ENCODE assay signal across 1 cellular context in the genomic region with DNA sequence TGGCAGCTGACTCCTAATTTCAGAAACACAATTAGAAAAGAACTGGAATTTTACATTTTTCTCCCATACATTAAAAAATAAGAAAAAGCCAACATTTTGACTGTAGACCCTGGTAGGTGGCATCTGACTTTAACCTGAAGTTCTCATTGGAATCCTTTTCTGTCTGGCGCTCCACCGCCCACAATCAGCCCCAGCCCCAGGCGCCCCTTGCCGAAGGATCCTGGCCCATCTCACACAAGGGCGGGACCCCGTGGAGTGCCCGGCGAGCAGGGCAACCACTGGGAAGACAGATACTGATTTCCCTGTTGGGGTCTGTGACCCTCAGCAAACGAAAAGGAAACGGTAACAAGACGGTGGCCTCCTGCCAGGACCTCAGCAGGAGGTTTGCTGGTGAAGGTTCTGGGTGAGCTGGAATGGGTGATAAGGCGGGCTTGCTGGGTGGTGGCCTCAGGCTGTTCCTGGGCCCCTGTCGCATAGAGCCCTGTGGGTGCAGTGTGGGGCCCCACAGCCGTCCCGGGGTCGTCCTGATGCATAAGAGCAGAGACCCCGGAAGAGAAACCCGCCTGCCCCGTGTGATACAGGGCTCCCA.
TF ChIP-seq lines count a peak whose summit lies in the region.

No MANE protein-coding gene starts in this region.

TF ChIP-seq in WTC11, 78 proteins besides CTCF, POLR2A, EP300 and RAD21 (continued from another document):
- TF ChIP-seq ZMAT4 (CRISPR knock-in tag; IDR thresholded peaks at IDR 0.05) (no peak), NFYB (CRISPR knock-in tag; conservative IDR thresholded peaks at IDR 0.05; ENCODE audit: low read depth) (no peak), ZNF232 (CRISPR knock-in tag; IDR thresholded peaks at IDR 0.05) (no peak)
TF ChIP-seq in WTC11: peak in this region for 0.
